9 cellular contexts compared by ENCODE assay signal in the genomic region with DNA sequence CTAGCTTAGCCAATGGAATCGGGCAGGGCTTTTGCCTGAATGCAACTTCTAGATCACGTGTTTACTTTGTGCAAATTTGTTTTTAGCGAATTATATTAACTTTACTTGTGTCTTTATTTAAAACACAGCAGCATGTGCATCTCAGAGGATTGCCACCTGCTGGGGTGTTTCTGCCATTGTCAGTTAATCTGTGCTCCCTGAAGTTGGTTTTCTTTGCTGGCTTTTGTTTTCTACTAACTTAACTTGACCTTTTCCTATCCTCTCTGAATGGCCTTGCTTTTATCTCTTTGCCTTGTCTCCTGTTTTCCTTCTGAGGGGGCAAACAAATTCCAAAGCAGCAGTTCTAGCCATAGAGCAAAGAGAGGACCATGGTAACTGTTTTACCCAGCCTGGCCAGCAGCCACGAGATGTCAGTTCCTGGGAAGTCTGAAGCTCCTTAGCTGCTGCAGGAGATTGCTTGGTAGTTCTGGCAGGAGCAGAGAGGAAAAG.
A peak's percentile ranks its signal among the peaks of the same experiment; 100 is the strongest.
DNase-seq lines count a peak whose midpoint lies in the region; ATAC-seq, FAIRE-seq and TF ChIP-seq lines count a peak whose summit lies in the region.
"Had no signal": no experiment of that assay in that cellular context is flagged by ENCODE, and none has a peak within 500 bp of the region (broad histone marks: within the 10 kb centered on the region; RNA-seq: fewer than 3 reads in every experiment).

No MANE protein-coding gene starts in this region.

- peak; percentile 64 for TF ChIP-seq CTCF in astrocyte (IDR thresholded peaks at IDR 0.05; ENCODE audit: insufficient read depth, low read depth, low read length)
- peak; percentile 38 for TF ChIP-seq CTCF in lower lobe of right lung (IDR thresholded peaks at IDR 0.05)

- no peak overlapping the region for H2AFZ ChIP-seq in astrocyte (ENCODE audit: low read depth, low read length)

- H3K27ac Mint-ChIP-seq in astrocyte (ENCODE audit: unreplicated experiment), result no peak overlapping the region
- H3K27ac Mint-ChIP-seq: B cell had no signal

- peaks cover 2% of the 10 kb centered on the region for H3K79me2 ChIP-seq in astrocyte (ENCODE audit: insufficient read depth, low read length)

- H3K4me1 Mint-ChIP-seq in astrocyte (ENCODE audit: low read depth, unreplicated experiment), result peaks cover 28% of the 10 kb centered on the region
- H3K4me1 Mint-ChIP-seq: B cell had no signal

- peak overlapping the region; percentile 49 for H3K4me2 ChIP-seq in astrocyte (ENCODE audit: low read length)

- H3K27ac ChIP-seq in astrocyte (ENCODE audit: low read depth, low read length) (no peak overlapping the region), lower lobe of right lung (no peak overlapping the region)

- H3K9me3 ChIP-seq in astrocyte (ENCODE audit: insufficient read depth, low read depth, low read length) (no peaks in the 10 kb centered on the region), lower lobe of right lung (no peaks in the 10 kb centered on the region)

- intact Hi-C loops in lower lobe of right lung (cut with DNase I), result no loop called here

- no peak for FAIRE-seq in astrocyte (lab: Jason Lieb, UNC)

- no peaks in the 10 kb centered on the region for H3K36me3 Mint-ChIP-seq in astrocyte (ENCODE audit: low read depth, unreplicated experiment)

- no peaks in the 10 kb centered on the region for H3K36me3 ChIP-seq in astrocyte (ENCODE audit: insufficient read depth, low read length)
- H3K36me3 ChIP-seq in lower lobe of right lung, result no peaks in the 10 kb centered on the region

- no peaks in the 10 kb centered on the region for H3K27me3 Mint-ChIP-seq in astrocyte (ENCODE audit: low read depth, unreplicated experiment)

- H3K27me3 ChIP-seq in astrocyte (ENCODE audit: insufficient read depth, low read length), result no peaks in the 10 kb centered on the region
- no peaks in the 10 kb centered on the region for H3K27me3 ChIP-seq in lower lobe of right lung (ENCODE audit: low read depth)

- DNase-seq in NCI-H1694 (lab: John Stamatoyannopoulos, UW) (peak; percentile 1), NCI-H1694 treated with DMSO at 0.1 percent for 48 hours (lab: John Stamatoyannopoulos, UW) (no peak), astrocyte (ENCODE audit: low read depth) (peak; percentile 18), lower lobe of right lung (no peak), NCI-H748 treated with DMSO at 0.1 percent for 48 hours (lab: John Stamatoyannopoulos, UW) (no peak), NCI-H1105 (lab: John Stamatoyannopoulos, UW) (no peak)

- H3K4me3 ChIP-seq in astrocyte (ENCODE audit: insufficient read depth, low read depth, low read length) (no peak overlapping the region), lower lobe of right lung (no peak overlapping the region)

- peak; percentile 20 for ATAC-seq in HG03108 (IDR thresholded peaks at IDR 0.05; ENCODE audit: unreplicated experiment)
- peak in 1 of 2 donors; percentile 60 for ATAC-seq in lower lobe of right lung
- no peak for ATAC-seq in HG02852 (IDR thresholded peaks at IDR 0.05; ENCODE audit: unreplicated experiment)

- H3K4me3 Mint-ChIP-seq in astrocyte (ENCODE audit: unreplicated experiment), result no peak overlapping the region
- H3K4me3 Mint-ChIP-seq: B cell had no signal

- peaks cover 2% of the 10 kb centered on the region for H3K9me3 Mint-ChIP-seq in astrocyte (ENCODE audit: unreplicated experiment)

- H4K20me1 ChIP-seq in astrocyte (ENCODE audit: insufficient read depth, low read length), result no peaks in the 10 kb centered on the region

- no peak overlapping the region for H3K9ac ChIP-seq in astrocyte (ENCODE audit: low read length)

- H3K4me1 ChIP-seq in astrocyte (ENCODE audit: insufficient read depth, low read length) (peaks cover 32% of the 10 kb centered on the region), lower lobe of right lung (no peaks in the 10 kb centered on the region)

Comparison
In these comparisons a context has a peak if more than half of its experiments do, and no peak if none do; other contexts are left out.
1. DNase-seq: peak in NCI-H1694 (single experiment) and astrocyte (single experiment); none in NCI-H1694 treated with DMSO at 0.1 percent for 48 hours (single experiment), lower lobe of right lung (single experiment), NCI-H748 treated with DMSO at 0.1 percent for 48 hours (single experiment) and NCI-H1105 (single experiment).